1 cellular context compared by ENCODE assay signal in the genomic region with DNA sequence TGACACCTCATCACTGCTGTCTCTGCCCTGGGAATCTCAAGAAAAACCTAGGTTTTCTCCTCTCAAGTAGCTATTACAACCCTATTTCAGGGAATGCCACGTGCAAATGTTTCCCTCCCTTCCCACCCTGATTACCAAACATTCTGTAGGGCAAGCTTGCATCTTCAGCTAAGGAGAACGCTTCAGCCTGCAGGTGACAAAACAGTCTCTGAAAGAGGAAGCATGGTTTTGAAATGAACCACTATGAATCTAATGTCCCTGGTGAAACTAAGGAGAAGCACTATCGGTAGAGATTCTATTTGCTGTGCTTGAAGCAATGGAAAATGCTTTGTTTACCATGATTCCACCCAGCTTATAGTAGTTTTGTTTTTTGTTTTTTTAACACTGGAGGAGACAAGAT.
TF ChIP-seq lines count a peak whose summit lies in the region.

No MANE protein-coding gene starts in this region.

TF ChIP-seq in HepG2, 621 proteins besides CTCF, POLR2A, EP300 and RAD21 (continued from another document):
- TF ChIP-seq, protein P1, sequence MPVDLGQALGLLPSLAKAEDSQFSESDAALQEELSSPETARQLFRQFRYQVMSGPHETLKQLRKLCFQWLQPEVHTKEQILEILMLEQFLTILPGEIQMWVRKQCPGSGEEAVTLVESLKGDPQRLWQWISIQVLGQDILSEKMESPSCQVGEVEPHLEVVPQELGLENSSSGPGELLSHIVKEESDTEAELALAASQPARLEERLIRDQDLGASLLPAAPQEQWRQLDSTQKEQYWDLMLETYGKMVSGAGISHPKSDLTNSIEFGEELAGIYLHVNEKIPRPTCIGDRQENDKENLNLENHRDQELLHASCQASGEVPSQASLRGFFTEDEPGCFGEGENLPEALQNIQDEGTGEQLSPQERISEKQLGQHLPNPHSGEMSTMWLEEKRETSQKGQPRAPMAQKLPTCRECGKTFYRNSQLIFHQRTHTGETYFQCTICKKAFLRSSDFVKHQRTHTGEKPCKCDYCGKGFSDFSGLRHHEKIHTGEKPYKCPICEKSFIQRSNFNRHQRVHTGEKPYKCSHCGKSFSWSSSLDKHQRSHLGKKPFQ (CRISPR knock-in tag; IDR thresholded peaks at IDR 0.05; ENCODE audit: insufficient replicate concordance): no peak
- TF ChIP-seq, protein P2, sequence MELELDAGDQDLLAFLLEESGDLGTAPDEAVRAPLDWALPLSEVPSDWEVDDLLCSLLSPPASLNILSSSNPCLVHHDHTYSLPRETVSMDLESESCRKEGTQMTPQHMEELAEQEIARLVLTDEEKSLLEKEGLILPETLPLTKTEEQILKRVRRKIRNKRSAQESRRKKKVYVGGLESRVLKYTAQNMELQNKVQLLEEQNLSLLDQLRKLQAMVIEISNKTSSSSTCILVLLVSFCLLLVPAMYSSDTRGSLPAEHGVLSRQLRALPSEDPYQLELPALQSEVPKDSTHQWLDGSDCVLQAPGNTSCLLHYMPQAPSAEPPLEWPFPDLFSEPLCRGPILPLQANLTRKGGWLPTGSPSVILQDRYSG (CRISPR knock-in tag; IDR thresholded peaks at IDR 0.05): no peak
- no peak for TF ChIP-seq GZF1 (CRISPR knock-in tag; IDR thresholded peaks at IDR 0.05)
- TF ChIP-seq, protein P3, sequence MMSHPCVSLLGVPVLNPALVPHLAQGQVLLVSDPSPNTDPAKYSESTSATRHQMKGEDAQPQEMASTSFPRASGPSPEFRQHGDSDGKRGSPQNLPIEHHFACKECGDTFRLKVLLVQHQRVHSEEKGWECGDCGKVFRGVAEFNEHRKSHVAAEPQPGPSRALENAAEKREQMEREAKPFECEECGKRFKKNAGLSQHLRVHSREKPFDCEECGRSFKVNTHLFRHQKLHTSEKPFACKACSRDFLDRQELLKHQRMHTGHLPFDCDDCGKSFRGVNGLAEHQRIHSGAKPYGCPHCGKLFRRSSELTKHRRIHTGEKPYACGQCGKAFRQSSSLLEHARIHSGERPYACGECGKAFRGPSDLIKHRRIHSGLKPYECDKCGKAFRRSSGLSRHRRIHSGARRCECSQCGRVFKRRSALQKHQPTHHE (CRISPR knock-in tag; IDR thresholded peaks at IDR 0.05; ENCODE audit: borderline replicate concordance): no peak
- TF ChIP-seq, protein P4, sequence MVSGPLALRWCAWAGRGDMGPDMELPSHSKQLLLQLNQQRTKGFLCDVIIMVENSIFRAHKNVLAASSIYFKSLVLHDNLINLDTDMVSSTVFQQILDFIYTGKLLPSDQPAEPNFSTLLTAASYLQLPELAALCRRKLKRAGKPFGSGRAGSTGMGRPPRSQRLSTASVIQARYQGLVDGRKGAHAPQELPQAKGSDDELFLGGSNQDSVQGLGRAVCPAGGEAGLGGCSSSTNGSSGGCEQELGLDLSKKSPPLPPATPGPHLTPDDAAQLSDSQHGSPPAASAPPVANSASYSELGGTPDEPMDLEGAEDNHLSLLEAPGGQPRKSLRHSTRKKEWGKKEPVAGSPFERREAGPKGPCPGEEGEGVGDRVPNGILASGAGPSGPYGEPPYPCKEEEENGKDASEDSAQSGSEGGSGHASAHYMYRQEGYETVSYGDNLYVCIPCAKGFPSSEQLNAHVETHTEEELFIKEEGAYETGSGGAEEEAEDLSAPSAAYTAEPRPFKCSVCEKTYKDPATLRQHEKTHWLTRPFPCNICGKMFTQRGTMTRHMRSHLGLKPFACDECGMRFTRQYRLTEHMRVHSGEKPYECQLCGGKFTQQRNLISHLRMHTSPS (CRISPR knock-in tag; IDR thresholded peaks at IDR 0.05; ENCODE audit: low read depth): no peak
- TF ChIP-seq ELF3 (CRISPR knock-in tag; IDR thresholded peaks at IDR 0.05): no peak
- TF ChIP-seq MLLT10 (CRISPR knock-in tag; IDR thresholded peaks at IDR 0.05): no peak
